In the genomic region with DNA sequence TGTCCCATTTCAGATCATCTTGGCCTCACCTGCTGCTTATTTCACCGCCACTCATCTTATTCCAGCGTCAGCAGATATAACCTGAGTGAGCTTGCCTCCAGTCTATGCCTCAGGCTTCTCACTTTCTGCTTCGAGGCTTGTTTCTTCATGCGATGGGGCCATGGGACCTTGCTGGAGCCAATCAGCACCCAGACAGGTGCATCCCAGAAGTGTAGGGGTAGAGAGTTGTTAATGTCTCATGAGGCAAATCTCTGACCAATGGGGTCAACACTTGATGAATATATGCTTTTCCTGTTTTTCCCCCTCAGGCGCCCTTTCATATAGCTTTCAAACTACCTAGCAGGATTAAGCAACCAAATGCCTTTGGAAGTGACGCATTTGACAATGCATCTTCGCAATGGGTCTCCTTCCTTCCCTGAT, we compare ENCODE assay signal across 8 cellular contexts. TPM values are rescaled to one million over a fixed set of nuclear protein-coding genes. Genes with fewer than 3 reads are reported as not detected.
DNase-seq lines count a peak whose midpoint lies in the region; ATAC-seq and TF ChIP-seq lines count a peak whose summit lies in the region.

No MANE protein-coding gene starts in this region.

- H3K36me3 Mint-ChIP-seq in progenitor cell of endocrine pancreas (ENCODE audit: insufficient read depth): peaks cover 7% of the 10 kb centered on the region

- in situ Hi-C loops in KBM-7 (cut with MboI; ENCODE audit: low pct_unique_long_range_greater_than_20kb, low sequenced_read_pairs): no loop called here

- H3K4me3 Mint-ChIP-seq in progenitor cell of endocrine pancreas (ENCODE audit: low read depth): peak overlapping the region; percentile 96

- DNase-seq in DND-41 (no peak), MM.1S (peak; percentile 54), colonic mucosa (no peak), progenitor cell of endocrine pancreas (ENCODE audit: low spot score, unreplicated experiment) (no peak), pons (ENCODE audit: low spot score) (no peak), KBM-7 (no peak)

- no peaks in the 10 kb centered on the region for H3K27me3 Mint-ChIP-seq in progenitor cell of endocrine pancreas

- H4K20me1 ChIP-seq in DND-41 (ENCODE audit: insufficient read depth, low read length) (no peaks in the 10 kb centered on the region), MM.1S (ENCODE audit: insufficient read depth, low read length) (no peaks in the 10 kb centered on the region)

- no peak overlapping the region for H3K27ac Mint-ChIP-seq in progenitor cell of endocrine pancreas

- H3K79me2 ChIP-seq in DND-41 (ENCODE audit: insufficient read depth, low read length) (peaks cover 6% of the 10 kb centered on the region), MM.1S (ENCODE audit: low read length) (peaks cover 5% of the 10 kb centered on the region)

- ATAC-seq in DND-41 (ENCODE audit: insufficient read depth, low read depth): no peak
- ATAC-seq in GM21786 (IDR thresholded peaks at IDR 0.05; ENCODE audit: unreplicated experiment): no peak
- ATAC-seq in GM21576 (IDR thresholded peaks at IDR 0.05; ENCODE audit: unreplicated experiment): no peak

- H2AFZ ChIP-seq in DND-41 (ENCODE audit: low read depth, low read length): peak overlapping the region; percentile 80
- H2AFZ ChIP-seq in MM.1S (ENCODE audit: low read length): peak overlapping the region; percentile 99

- H3K27ac ChIP-seq in DND-41 (ENCODE audit: low read length) (peak overlapping the region; percentile 68; the same call in 1 of the 2 replicates), MM.1S (ENCODE audit: low read length) (peak overlapping the region; percentile 45; the same call in 1 of the 2 replicates), colonic mucosa (peak overlapping the region; percentile 71)

- H3K36me3 ChIP-seq in DND-41 (ENCODE audit: insufficient read depth, low read length) (peaks cover 3% of the 10 kb centered on the region; the same call in 1 of the 2 replicates), MM.1S (replicated peaks; ENCODE audit: insufficient read depth, low read length) (no peaks in the 10 kb centered on the region), colonic mucosa (no peaks in the 10 kb centered on the region)

- no peaks in the 10 kb centered on the region for H3K9me2 ChIP-seq in MM.1S (replicated peaks; ENCODE audit: insufficient read depth, low read length)

- H3K4me1 Mint-ChIP-seq in progenitor cell of endocrine pancreas (ENCODE audit: low read depth): peaks cover 16% of the 10 kb centered on the region

- peaks cover 23% of the 10 kb centered on the region for H3K4me1 ChIP-seq in DND-41 (ENCODE audit: insufficient read depth, low read length)
- peaks cover 22% of the 10 kb centered on the region for H3K4me1 ChIP-seq in MM.1S (ENCODE audit: low read length)
- no peaks in the 10 kb centered on the region for H3K4me1 ChIP-seq in colonic mucosa

- intact Hi-C loops in colonic mucosa (cut with DNase I): no loop called here

- H3K4me2 ChIP-seq in DND-41 (ENCODE audit: insufficient read depth, low read length) (peak overlapping the region; percentile 95), MM.1S (ENCODE audit: low read depth, low read length) (peak overlapping the region; percentile 86)

- TF ChIP-seq CTCF in DND-41 (IDR thresholded peaks at IDR 0.05; ENCODE audit: borderline replicate concordance, extremely low read depth, low read length, poor library complexity, severe bottlenecking) (no peak), MM.1S (IDR thresholded peaks at IDR 0.05; ENCODE audit: low read length) (no peak), colonic mucosa (IDR thresholded peaks at IDR 0.05) (no peak), progenitor cell of endocrine pancreas (IDR thresholded peaks at IDR 0.05; ENCODE audit: unreplicated experiment) (no peak)

- H3K27me3 ChIP-seq in DND-41 (ENCODE audit: insufficient read depth, low read length, poor library complexity): no peaks in the 10 kb centered on the region
- no peaks in the 10 kb centered on the region for H3K27me3 ChIP-seq in MM.1S (replicated peaks; ENCODE audit: insufficient read depth, low read length)
- H3K27me3 ChIP-seq in colonic mucosa: no peaks in the 10 kb centered on the region

- H3K9me3 ChIP-seq in DND-41 (ENCODE audit: insufficient read depth, low read length, severe bottlenecking) (no peaks in the 10 kb centered on the region), MM.1S (replicated peaks; ENCODE audit: insufficient read depth, low read length) (no peaks in the 10 kb centered on the region), colonic mucosa (no peaks in the 10 kb centered on the region)

- H3K9me3 Mint-ChIP-seq in progenitor cell of endocrine pancreas (ENCODE audit: low read depth): no peaks in the 10 kb centered on the region

- H3K4me3 ChIP-seq in DND-41 (ENCODE audit: low read depth in 1 of 2, low read length in 2 of 2): peak overlapping the region in 1 of 2 experiments; percentile 98; a peak in 2 of 4 replicates
- peak overlapping the region; percentile 99 for H3K4me3 ChIP-seq in MM.1S (ENCODE audit: low read length)
- peak overlapping the region; percentile 97 for H3K4me3 ChIP-seq in colonic mucosa

- H3K9ac ChIP-seq in DND-41 (ENCODE audit: low read depth, low read length) (peak overlapping the region; percentile 71), MM.1S (ENCODE audit: low read length) (peak overlapping the region; percentile 86; the same call in 1 of the 2 replicates), colonic mucosa (ENCODE audit: low read depth in 2 of 2, low read length in 2 of 2) (peak overlapping the region in 1 of 2 donors; percentile 73)

- H3F3A ChIP-seq in MM.1S (ENCODE audit: insufficient read depth, low read length): peaks cover 21% of the 10 kb centered on the region

RNA-seq across cellular contexts. Expression of gene YIPF1, which starts 0.9 kb away (rescaled TPM):
- 10 to 100 TPM; 30.4 to 35.3 TPM for total RNA-seq in colonic mucosa
- 34.5 and 37.3 TPM in 2 replicates for total RNA-seq in progenitor cell of endocrine pancreas

RNA-seq across cellular contexts. Expression of gene DIO1, which starts 3.5 kb away (rescaled TPM):
- total RNA-seq in colonic mucosa (under 1 TPM in 1 of 2 donors, not detected in 1; 0.32 TPM), progenitor cell of endocrine pancreas (1.1 and 1.3 TPM in 2 replicates)

RNA-seq across cellular contexts. Expression of gene NDC1, which starts 52.4 kb away (rescaled TPM):
- 10 to 100 TPM; 17.3 to 39.4 TPM for total RNA-seq in colonic mucosa
- total RNA-seq in progenitor cell of endocrine pancreas: 25.2 and 25.5 TPM in 2 replicates

RNA-seq across cellular contexts. Expression of gene IFT25, which starts 55.0 kb away (rescaled TPM):
- total RNA-seq in colonic mucosa (10 to 100 TPM; 15.1 to 17.5 TPM), progenitor cell of endocrine pancreas (35.4 and 39.2 TPM in 2 replicates)

RNA-seq across cellular contexts. Expression of gene LRRC42, which starts 55.6 kb away (rescaled TPM):
- total RNA-seq in colonic mucosa (10 to 100 TPM; 23.2 to 24.8 TPM), progenitor cell of endocrine pancreas (63.5 and 64.0 TPM in 2 replicates)
